1 cellular context compared by ENCODE assay signal in genomic region chr4:87011340-87012034, GRCh38.
TF ChIP-seq lines count a peak whose summit lies in the region.

No MANE protein-coding gene starts in this region.

TF ChIP-seq in WTC11, 78 proteins besides CTCF, POLR2A, EP300 and RAD21 (continued from another document):
- TF ChIP-seq, protein P1, sequence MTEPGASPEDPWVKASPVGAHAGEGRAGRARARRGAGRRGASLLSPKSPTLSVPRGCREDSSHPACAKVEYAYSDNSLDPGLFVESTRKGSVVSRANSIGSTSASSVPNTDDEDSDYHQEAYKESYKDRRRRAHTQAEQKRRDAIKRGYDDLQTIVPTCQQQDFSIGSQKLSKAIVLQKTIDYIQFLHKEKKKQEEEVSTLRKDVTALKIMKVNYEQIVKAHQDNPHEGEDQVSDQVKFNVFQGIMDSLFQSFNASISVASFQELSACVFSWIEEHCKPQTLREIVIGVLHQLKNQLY (CRISPR knock-in tag; IDR thresholded peaks at IDR 0.05) = no peak
- TF ChIP-seq TP53 (CRISPR knock-in tag; IDR thresholded peaks at IDR 0.05) (no peak), ETV6 (CRISPR knock-in tag; IDR thresholded peaks at IDR 0.05) (no peak), ZBTB21 (CRISPR knock-in tag; IDR thresholded peaks at IDR 0.05; ENCODE audit: borderline replicate concordance) (no peak)
